Comparison of ENCODE assay signal across 12 cellular contexts in genomic region chr9:115050002-115050490, GRCh38.
A peak's percentile ranks its signal among the peaks of the same experiment; 100 is the strongest.
DNase-seq lines count a peak whose midpoint lies in the region; ATAC-seq and TF ChIP-seq lines count a peak whose summit lies in the region.
"Had no signal": no experiment of that assay in that cellular context is flagged by ENCODE, and none has a peak within 500 bp of the region (broad histone marks: within the 10 kb centered on the region; RNA-seq: fewer than 3 reads in every experiment).

No MANE protein-coding gene starts in this region.

- 0 out of 2 replicates have a peak overlapping the region, but pooled peaks have one; percentile 10 for H3K56ac ChIP-seq in IMR-90 (ENCODE audit: extremely low read depth, insufficient read depth, low read length)

- 0 out of 2 replicates have a peak overlapping the region, but pooled peaks have one; percentile 44 for H2AK5ac ChIP-seq in IMR-90 (ENCODE audit: low read depth, low read length)
- H2AK5ac ChIP-seq in neuronal stem cell (ENCODE audit: low read depth, low read length): no peak overlapping the region

- peak overlapping the region; percentile 86 for H3K4me2 ChIP-seq in IMR-90 (ENCODE audit: low read depth, low read length)
- no peak overlapping the region for H3K4me2 ChIP-seq in neuronal stem cell (ENCODE audit: insufficient read depth, low read length, poor library complexity, severe bottlenecking)
- H3K4me2 ChIP-seq: A549, BLaER1 had no signal

- peak overlapping the region; percentile 63; the same call in 1 of the 2 replicates for H2BK20ac ChIP-seq in IMR-90 (ENCODE audit: low read depth, low read length)

- dilution Hi-C loops in IMR-90 (cut with HindIII; ENCODE audit: low sequenced_read_pairs, unreplicated experiment): no loop called here

- H2BK12ac ChIP-seq in neuronal stem cell (ENCODE audit: low read length): no peak overlapping the region

- DNase-seq in IMR-90 (no peak), iPS-NIHi11 (ENCODE audit: low spot score) (peak; percentile 28), neuronal stem cell (ENCODE audit: low spot score) (peak; percentile 62), ACHN (no peak), NCI-H1694 treated with DMSO at 0.1 percent for 48 hours (lab: John Stamatoyannopoulos, UW) (no peak)
- DNase-seq: AML-193, DMS53, GF-D8 had no signal

- H3K36me3 ChIP-seq in IMR-90 (ENCODE audit: control insufficient read depth, insufficient read depth, low read length) (peaks cover 27% of the 10 kb centered on the region), neuronal stem cell (replicated peaks in 1 of 2; ENCODE audit: control insufficient read depth in 2 of 2, insufficient read depth in 2 of 2, low read length in 2 of 2) (peaks cover 0 to 2% of the 10 kb centered on the region in 2 donors), gastroesophageal sphincter (peaks cover 0 to 18% of the 10 kb centered on the region in 2 donors)
- H3K36me3 ChIP-seq: BLaER1 had no signal

- BruUV-seq in IMR-90 (replicated peaks; lab: Mats Ljungman, UMichigan): no TSS peak

- TF ChIP-seq POLR2A in IMR-90 (IDR thresholded peaks at IDR 0.05; ENCODE audit: low read depth, low read length) (no peak), gastroesophageal sphincter (IDR thresholded peaks at IDR 0.05) (no peak)

- H4K20me1 ChIP-seq in IMR-90 (ENCODE audit: insufficient read depth, low read length): no peaks in the 10 kb centered on the region
- H4K20me1 ChIP-seq: BLaER1 had no signal

- H3K4me1 ChIP-seq in IMR-90 (ENCODE audit: control insufficient read depth, insufficient read depth, low read length) (peaks cover 9% of the 10 kb centered on the region), neuronal stem cell (ENCODE audit: control insufficient read depth in 2 of 2, insufficient read depth in 1 of 2, low read depth in 1 of 2, low read length in 2 of 2) (no peaks in the 10 kb centered on the region), gastroesophageal sphincter (peaks cover 0 to 8% (median 0%) of the 10 kb centered on the region in 3 donors)
- H3K4me1 ChIP-seq: A549, BLaER1 had no signal

- H3K79me1 ChIP-seq in IMR-90 (ENCODE audit: low read depth in 1 of 2, low read length in 2 of 2): peaks cover 0 to 3% of the 10 kb centered on the region in 2 experiments; a peak in 1 of 4 replicates
- no peaks in the 10 kb centered on the region for H3K79me1 ChIP-seq in neuronal stem cell (ENCODE audit: low read depth, low read length)

- H3K9me3 ChIP-seq in IMR-90 (ENCODE audit: control insufficient read depth, insufficient read depth, low read length) (no peaks in the 10 kb centered on the region), neuronal stem cell (replicated peaks in 1 of 2; ENCODE audit: control insufficient read depth in 2 of 2, insufficient read depth in 1 of 2, low read depth in 1 of 2, low read length in 2 of 2) (no peaks in the 10 kb centered on the region), gastroesophageal sphincter (no peaks in the 10 kb centered on the region)
- H3K9me3 ChIP-seq: A549, BLaER1 had no signal

- peak overlapping the region; percentile 33 for H2BK5ac ChIP-seq in IMR-90 (ENCODE audit: low read depth, low read length, poor library complexity, severe bottlenecking)
- no peak overlapping the region for H2BK5ac ChIP-seq in neuronal stem cell (ENCODE audit: low read length)

- H3K4ac ChIP-seq in IMR-90 (ENCODE audit: low read depth, low read length) (peak overlapping the region; percentile 50; the same call in 1 of the 2 replicates), neuronal stem cell (ENCODE audit: low read length) (no peak overlapping the region)

- H2BK15ac ChIP-seq in IMR-90 (ENCODE audit: low read depth, low read length) (no peak overlapping the region; the same call in 2 of the 3 replicates), neuronal stem cell (ENCODE audit: low read length) (no peak overlapping the region)

- H2BK120ac ChIP-seq in IMR-90 (ENCODE audit: low read depth, low read length): peak overlapping the region; percentile 55
- no peak overlapping the region for H2BK120ac ChIP-seq in neuronal stem cell (ENCODE audit: low read depth, low read length)

- no peak for TF ChIP-seq RAD21 in IMR-90 (IDR thresholded peaks at IDR 0.05; ENCODE audit: low read length)

- H2AFZ ChIP-seq in IMR-90 (replicated peaks; ENCODE audit: low read length, poor library complexity) (no peak overlapping the region), neuronal stem cell (ENCODE audit: low read length) (no peak overlapping the region)

- H3K18ac ChIP-seq in IMR-90 (ENCODE audit: low read depth, low read length) (peak overlapping the region; percentile 97), neuronal stem cell (ENCODE audit: low read length) (no peak overlapping the region)

- TF ChIP-seq CTCF in IMR-90 (conservative IDR thresholded peaks at IDR 0.05; ENCODE audit: low read depth, low read length): no peak
- TF ChIP-seq CTCF in gastroesophageal sphincter (IDR thresholded peaks at IDR 0.05): no peak

- peak overlapping the region in 1 of 2 experiments; percentile 53; a peak in 1 of 4 replicates for H4K8ac ChIP-seq in IMR-90 (ENCODE audit: low read depth in 2 of 2, low read length in 2 of 2)
- no peak overlapping the region for H4K8ac ChIP-seq in neuronal stem cell (ENCODE audit: low read depth, low read length)

- CTCF ChIA-PET in IMR-90 (lab: Yijun Ruan, JAX): interaction anchor here (0.6 kb wide), 1 partner anchor 21 kb away, joined by 4 read pairs; no protein-coding TSS in a partner anchor

- intact Hi-C loops in IMR-90 (cut with micrococcal nuclease): no loop called here

- no peak for TF ChIP-seq EP300 in gastroesophageal sphincter (IDR thresholded peaks at IDR 0.05)

- H3K4me3 ChIP-seq in IMR-90 (ENCODE audit: insufficient read depth, low read depth, low read length) (no peak overlapping the region), neuronal stem cell (ENCODE audit: low read length in 2 of 2) (no peak overlapping the region), gastroesophageal sphincter (no peak overlapping the region)
- H3K4me3 ChIP-seq: A549, BLaER1 had no signal

- H3K27ac ChIP-seq in IMR-90 (ENCODE audit: insufficient read depth, low read length): peak overlapping the region; percentile 76; the same call in 1 of the 2 replicates
- H3K27ac ChIP-seq in neuronal stem cell (replicated peaks; ENCODE audit: low read length): no peak overlapping the region
- no peak overlapping the region for H3K27ac ChIP-seq in gastroesophageal sphincter
- H3K27ac ChIP-seq: A549, BLaER1 had no signal

- no peak overlapping the region for H3K23ac ChIP-seq in IMR-90 (ENCODE audit: low read depth, low read length)
- no peak overlapping the region for H3K23ac ChIP-seq in neuronal stem cell (ENCODE audit: low read depth, low read length, poor library complexity)

- no peak overlapping the region for H2AK9ac ChIP-seq in IMR-90 (replicated peaks; ENCODE audit: low read depth, low read length, poor library complexity)

- peaks cover 3% of the 10 kb centered on the region; the same call in 1 of the 2 replicates for H3K9me1 ChIP-seq in IMR-90 (ENCODE audit: insufficient read depth, low read length)

- WGBS in IMR-90 (ENCODE audit: extremely low coverage in 2 of 2, insufficient read length in 1 of 2), 2 experiments: no CpG with 5 or more reads among the region's 5 CpGs
- no CpG with 5 or more reads among the region's 5 CpGs for WGBS in neuronal stem cell (ENCODE audit: extremely low coverage in 2 of 2, insufficient read length in 2 of 2, insufficient replicate concordance in 1 of 2), 2 donors
- 82 to 90% methylated on average over 4 to 5 of the region's 5 CpGs for WGBS in gastroesophageal sphincter (ENCODE audit: low coverage in 1 of 2), 2 donors

- POLR2A ChIA-PET in IMR-90 (lab: Charles Lee; ENCODE audit: unreplicated experiment): no interaction called here

- no peak; the same call in 1 of the 2 replicates for ATAC-seq in IMR-90 (ENCODE audit: low read depth)
- ATAC-seq in gastroesophageal sphincter: no peak
- ATAC-seq in HG03342 (IDR thresholded peaks at IDR 0.05; ENCODE audit: unreplicated experiment): no peak
- ATAC-seq: A549 had no signal

- peak overlapping the region; percentile 43; the same call in 1 of the 2 replicates for H3K9ac ChIP-seq in IMR-90 (ENCODE audit: low read depth, low read length)
- H3K9ac ChIP-seq in neuronal stem cell (ENCODE audit: low read depth, low read length, poor library complexity): no peak overlapping the region
- H3K9ac ChIP-seq: BLaER1 had no signal

- peak overlapping the region; percentile 52 for H4K5ac ChIP-seq in IMR-90 (ENCODE audit: low read depth, low read length)

- H3K14ac ChIP-seq in IMR-90 (replicated peaks; ENCODE audit: low read depth, low read length) (peak overlapping the region; percentile 69; the same call in 1 of the 2 replicates), neuronal stem cell (ENCODE audit: low read length) (no peak overlapping the region)

- H3K27me3 ChIP-seq in IMR-90 (ENCODE audit: control insufficient read depth, insufficient read depth, low read length) (no peaks in the 10 kb centered on the region), neuronal stem cell (ENCODE audit: control insufficient read depth in 3 of 3, insufficient read depth in 3 of 3, low read depth in 1 of 3, low read length in 3 of 3) (no peaks in the 10 kb centered on the region), gastroesophageal sphincter (no peaks in the 10 kb centered on the region)
- H3K27me3 ChIP-seq: BLaER1 had no signal

- in situ Hi-C loops in IMR-90 (cut with MboI; ENCODE audit: low sequenced_read_pairs) (no loop called here), ACHN (cut with HindIII; ENCODE audit: low pct_ligation_motif_present, low pct_unique_long_range_greater_than_20kb, low sequenced_read_pairs) (no loop called here)

- H4K91ac ChIP-seq in IMR-90 (ENCODE audit: insufficient read depth, low read depth, low read length): no peak overlapping the region; the same call in 1 of the 2 replicates
- H4K91ac ChIP-seq in neuronal stem cell (ENCODE audit: low read depth, low read length, poor library complexity): no peak overlapping the region

TF ChIP-seq in IMR-90, 13 proteins besides CTCF, POLR2A, EP300 and RAD21:
- no peak for TF ChIP-seq BHLHE40 (IDR thresholded peaks at IDR 0.05; ENCODE audit: low read depth, low read length)

Comparison
In these comparisons a context has a peak if more than half of its experiments do, and no peak if none do; other contexts are left out.
1. DNase-seq: peak in iPS-NIHi11 (single experiment) and neuronal stem cell (single experiment); none in IMR-90 (single experiment), ACHN (single experiment) and NCI-H1694 treated with DMSO at 0.1 percent for 48 hours (single experiment).